ENCODE assay signal across 1 cellular context in genomic region chr12:98503593-98504367, GRCh38.
TF ChIP-seq lines count a peak whose summit lies in the region.

No MANE protein-coding gene starts in this region.

TF ChIP-seq in HepG2, 621 proteins besides CTCF, POLR2A, EP300 and RAD21 (continued from another document and continues in another):
- TF ChIP-seq ARID3A (IDR thresholded peaks at IDR 0.05; ENCODE audit: low read depth, low read length) = peak; percentile 50
- TF ChIP-seq GTF2F1 (IDR thresholded peaks at IDR 0.05; ENCODE audit: low read length) = no peak
- no peak for TF ChIP-seq AKAP8 (CRISPR knock-in tag; IDR thresholded peaks at IDR 0.05)
- no peak; the same call in 1 of the 2 replicates for TF ChIP-seq ZSCAN22 (CRISPR knock-in tag; IDR thresholded peaks at IDR 0.05)
- TF ChIP-seq ZBTB34 (CRISPR knock-in tag; IDR thresholded peaks at IDR 0.05) = no peak
- no peak; the same call in 1 of the 2 replicates for TF ChIP-seq WIZ (CRISPR knock-in tag; IDR thresholded peaks at IDR 0.05)
- TF ChIP-seq SATB2 (CRISPR knock-in tag; IDR thresholded peaks at IDR 0.05) = no peak
- no peak for TF ChIP-seq ZIK1 (CRISPR knock-in tag; IDR thresholded peaks at IDR 0.05; ENCODE audit: borderline replicate concordance, low read depth)
- TF ChIP-seq ATF2 (CRISPR knock-in tag; IDR thresholded peaks at IDR 0.05) = peak; percentile 64
- TF ChIP-seq PCBP1 (IDR thresholded peaks at IDR 0.05; ENCODE audit: borderline replicate concordance, low read depth, low read length) = 0 out of 2 replicates have a peak, but pooled peaks have one; percentile 41
- no peak; the same call in 1 of the 2 replicates for TF ChIP-seq MLX (CRISPR knock-in tag; IDR thresholded peaks at IDR 0.05)
- TF ChIP-seq NCOR1 (IDR thresholded peaks at IDR 0.05; ENCODE audit: borderline replicate concordance, low read length) = peak; percentile 23; the same call in 1 of the 2 replicates
- TF ChIP-seq FOSL1 (CRISPR knock-in tag; IDR thresholded peaks at IDR 0.05; ENCODE audit: borderline replicate concordance) = no peak
- TF ChIP-seq SOX13 (IDR thresholded peaks at IDR 0.05) = peak; percentile 11; the same call in 1 of the 2 replicates
- no peak for TF ChIP-seq SOX13 (CRISPR knock-in tag; conservative IDR thresholded peaks at IDR 0.05 in 1 of 2, IDR thresholded peaks at IDR 0.05 in 1 of 2)
- no peak for TF ChIP-seq GRHL1 (CRISPR knock-in tag; conservative IDR thresholded peaks at IDR 0.05)
- 0 out of 2 replicates have a peak, but pooled peaks have one; percentile 32 for TF ChIP-seq MBNL3 (CRISPR knock-in tag; conservative IDR thresholded peaks at IDR 0.05)
- no peak; the same call in 1 of the 2 replicates for TF ChIP-seq HNF4G (IDR thresholded peaks at IDR 0.05; ENCODE audit: borderline replicate concordance, low read depth, low read length)
- TF ChIP-seq HNF4G (CRISPR knock-in tag; IDR thresholded peaks at IDR 0.05; ENCODE audit: borderline replicate concordance, low read depth) = no peak
- TF ChIP-seq ISX (CRISPR knock-in tag; conservative IDR thresholded peaks at IDR 0.05) = no peak
- no peak for TF ChIP-seq HNRNPUL1 (IDR thresholded peaks at IDR 0.05; ENCODE audit: low read depth, low read length)
- no peak for TF ChIP-seq HIC2 (CRISPR knock-in tag; IDR thresholded peaks at IDR 0.05; ENCODE audit: low read depth)
- no peak for TF ChIP-seq AKNA (CRISPR knock-in tag; IDR thresholded peaks at IDR 0.05; ENCODE audit: borderline replicate concordance)
- no peak for TF ChIP-seq ZNF740 (CRISPR knock-in tag; IDR thresholded peaks at IDR 0.05)
- TF ChIP-seq SNRNP70 (IDR thresholded peaks at IDR 0.05; ENCODE audit: low read depth, low read length) = no peak
- no peak for TF ChIP-seq SKI (IDR thresholded peaks at IDR 0.05; ENCODE audit: partially characterized antibody)
- TF ChIP-seq HNF1B (CRISPR knock-in tag; IDR thresholded peaks at IDR 0.05) = peak; percentile 90
- peak; percentile 61; the same call in 1 of the 2 replicates for TF ChIP-seq KLF12 (CRISPR knock-in tag; IDR thresholded peaks at IDR 0.05; ENCODE audit: borderline replicate concordance)
- TF ChIP-seq ZNF720 (CRISPR knock-in tag; IDR thresholded peaks at IDR 0.05) = no peak
- no peak for TF ChIP-seq ZBTB4 (CRISPR knock-in tag; IDR thresholded peaks at IDR 0.05; ENCODE audit: borderline replicate concordance)
- TF ChIP-seq ZNF772 (CRISPR knock-in tag; IDR thresholded peaks at IDR 0.05) = peak; percentile 61; the same call in 1 of the 2 replicates
- 0 out of 2 replicates have a peak, but pooled peaks have one; percentile 67 for TF ChIP-seq ZNF138 (CRISPR knock-in tag; IDR thresholded peaks at IDR 0.05; ENCODE audit: low read depth)
- no peak for TF ChIP-seq ZNF841 (CRISPR knock-in tag; IDR thresholded peaks at IDR 0.05; ENCODE audit: borderline replicate concordance)
- TF ChIP-seq ZNF3 (CRISPR knock-in tag; IDR thresholded peaks at IDR 0.05) = peak; percentile 55; the same call in 1 of the 2 replicates
- peak; percentile 46 for TF ChIP-seq E2F1 (CRISPR knock-in tag; IDR thresholded peaks at IDR 0.05)
- no peak; the same call in 1 of the 2 replicates for TF ChIP-seq GATAD1 (CRISPR knock-in tag; IDR thresholded peaks at IDR 0.05)
- no peak for TF ChIP-seq NR1H2 (CRISPR knock-in tag; IDR thresholded peaks at IDR 0.05; ENCODE audit: borderline replicate concordance, low read depth)
- no peak for TF ChIP-seq ZNF670 (CRISPR knock-in tag; IDR thresholded peaks at IDR 0.05; ENCODE audit: borderline replicate concordance)
